Comparison of ENCODE assay signal across 25 cellular contexts in the genomic region with DNA sequence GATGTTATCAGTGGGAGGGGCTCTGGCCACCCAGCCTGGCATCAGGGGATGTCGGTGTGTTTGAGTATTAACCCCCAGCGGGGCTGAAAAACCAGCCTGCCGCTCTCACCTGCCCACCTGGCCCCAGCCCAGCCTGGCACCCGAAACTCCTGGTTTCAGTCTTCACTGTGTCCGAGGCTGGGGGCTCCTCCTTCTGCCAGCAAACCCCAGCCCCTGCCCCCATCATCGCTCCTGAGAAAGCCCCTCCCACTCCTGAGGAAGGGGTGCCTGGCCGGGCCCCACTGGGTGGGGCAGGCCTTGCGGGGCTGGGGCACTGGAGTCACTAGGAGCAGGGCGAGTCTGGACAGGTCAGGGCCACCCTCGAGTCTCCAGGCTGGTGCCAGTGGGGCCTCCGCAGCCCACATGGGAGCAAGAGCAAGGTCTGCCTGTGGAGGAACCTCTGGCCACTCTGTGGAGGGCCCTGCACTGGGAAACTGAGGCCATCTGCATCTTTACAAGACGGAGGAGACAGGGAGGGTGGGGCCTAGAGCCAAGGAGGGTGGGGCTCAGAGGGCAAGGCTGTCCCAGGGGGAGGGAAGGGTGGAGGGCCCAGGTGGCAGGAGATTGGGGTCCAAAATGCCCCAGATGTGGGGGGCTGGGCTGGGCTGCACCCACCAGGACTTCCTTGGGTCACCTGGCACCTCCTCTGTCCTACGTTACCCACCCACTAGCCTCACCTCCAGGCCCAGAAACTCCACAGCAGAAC. TPM values are rescaled to one million over a fixed set of nuclear protein-coding genes. Genes with fewer than 3 reads are reported as not detected.
DNase-seq lines count a peak whose midpoint lies in the region; ATAC-seq, FAIRE-seq and TF ChIP-seq lines count a peak whose summit lies in the region.
"Had no signal": no experiment of that assay in that cellular context is flagged by ENCODE, and none has a peak within 500 bp of the region (broad histone marks: within the 10 kb centered on the region; RNA-seq: fewer than 3 reads in every experiment).

No MANE protein-coding gene starts in this region.

- H3K36me3 Mint-ChIP-seq in brain, result no peaks in the 10 kb centered on the region
- H3K36me3 Mint-ChIP-seq: memory B cell had no signal

- no peak overlapping the region for H3K9ac ChIP-seq in keratinocyte (ENCODE audit: control insufficient read depth, extremely low read depth, insufficient read depth, low read length)

- peak overlapping the region; percentile 32 for H3K4me2 ChIP-seq in keratinocyte (ENCODE audit: control insufficient read depth, extremely low read depth, insufficient read depth, low read depth, low read length)

- H3K36me3 ChIP-seq in HEK293 (ENCODE audit: control insufficient read depth in 2 of 2, insufficient read depth in 1 of 2, low read length in 2 of 2), result no peaks in the 10 kb centered on the region
- no peaks in the 10 kb centered on the region for H3K36me3 ChIP-seq in keratinocyte (ENCODE audit: control insufficient read depth in 2 of 2, extremely low read depth in 1 of 2, insufficient read depth in 2 of 2, low read length in 2 of 2)
- H3K36me3 ChIP-seq: neutrophil, prostate gland, thyroid gland had no signal

- TF ChIP-seq CTCF in HEK293 (tag by site-specific recombination; IDR thresholded peaks at IDR 0.05) (no peak), brain (conservative IDR thresholded peaks at IDR 0.05) (no peak), keratinocyte (optimal IDR thresholded peaks at IDR 0.05 in 1 of 3, IDR thresholded peaks at IDR 0.05 in 1 of 3, conservative IDR thresholded peaks at IDR 0.05 in 1 of 3; ENCODE audit: extremely low read depth in 1 of 3, insufficient read depth in 2 of 3, low read length in 3 of 3) (no peak)

- H3K27me3 Mint-ChIP-seq in brain, result peaks cover 4% of the 10 kb centered on the region

- H3K4me1 Mint-ChIP-seq in brain, result peaks cover 54% of the 10 kb centered on the region
- H3K4me1 Mint-ChIP-seq: activated CD4-positive, alpha-beta T cell treated with anti-CD3 and anti-CD28 coated beads, Interleukin-2, amount 10 ng/mL, durations not matched to agents 24 days and 14 days had no signal

- no peaks in the 10 kb centered on the region for H3K9me3 ChIP-seq in HEK293 (ENCODE audit: control insufficient read depth, insufficient read depth, low read depth, low read length)
- no peaks in the 10 kb centered on the region for H3K9me3 ChIP-seq in keratinocyte (ENCODE audit: control insufficient read depth, low read depth, low read length)
- H3K9me3 ChIP-seq: neutrophil, prostate gland, thyroid gland had no signal

- no peaks in the 10 kb centered on the region for H3K79me2 ChIP-seq in keratinocyte (ENCODE audit: control insufficient read depth, insufficient read depth, low read length)

- POLR2A ChIA-PET in HEK293 (lab: Yijun Ruan, JAX), result no interaction called here

- H3K4me3 Mint-ChIP-seq in brain, result no peak overlapping the region
- H3K4me3 Mint-ChIP-seq: activated CD4-positive, alpha-beta T cell treated with anti-CD3 and anti-CD28 coated beads, Interleukin-2, amount 10 ng/mL, durations not matched to agents 24 days and 14 days; effector memory CD8-positive, alpha-beta T cell; memory B cell; T-helper 2 cell treated with Interferon-gamma antibody and Interleukin-4, amounts not matched to agents 5 μg/mL and 100 μg/mL, for 36 hours had no signal

- dilution Hi-C loops in keratinocyte (cut with MboI; ENCODE audit: extremely low pct_ligation_motif_present, low sequenced_read_pairs), result no loop called here

- H3K27ac Mint-ChIP-seq in brain, result peak overlapping the region in 3 of 5 experiments; percentile 93 to 97 (median 95)
- H3K27ac Mint-ChIP-seq: activated CD4-positive, alpha-beta T cell treated with anti-CD3 and anti-CD28 coated beads, Interleukin-2, amount 10 ng/mL, durations not matched to agents 24 days and 14 days; effector memory CD8-positive, alpha-beta T cell; memory B cell; T-helper 2 cell treated with Interferon-gamma antibody and Interleukin-4, amounts not matched to agents 5 μg/mL and 100 μg/mL, for 36 hours had no signal

- H3K4me1 ChIP-seq in HEK293 (ENCODE audit: control insufficient read depth, insufficient read depth, low read length), result no peaks in the 10 kb centered on the region
- peaks cover 21% of the 10 kb centered on the region for H3K4me1 ChIP-seq in keratinocyte (ENCODE audit: control insufficient read depth, extremely low read depth, insufficient read depth, low read length)
- H3K4me1 ChIP-seq: prostate gland, thyroid gland had no signal

- no peak overlapping the region for H3K27ac ChIP-seq in HEK293 (ENCODE audit: extremely low read depth, low read depth, low read length)
- no peak overlapping the region for H3K27ac ChIP-seq in keratinocyte (ENCODE audit: control insufficient read depth, insufficient read depth, low read length)
- peak overlapping the region; percentile 86 for H3K27ac ChIP-seq in temporal lobe (ENCODE audit: low read depth, low read length)
- H3K27ac ChIP-seq: HL-60, neutrophil, prostate gland, thyroid gland had no signal

- H3K4me3 ChIP-seq in HEK293 (ENCODE audit: low read depth, low read length) (no peak overlapping the region), keratinocyte (ENCODE audit: control insufficient read depth in 2 of 3, extremely low read depth in 1 of 3, insufficient read depth in 2 of 3, low read depth in 1 of 3, low read length in 3 of 3) (no peak overlapping the region)
- H3K4me3 ChIP-seq: prostate gland, thyroid gland had no signal

- H3K9me1 ChIP-seq in keratinocyte (ENCODE audit: control insufficient read depth, extremely low read depth, insufficient read depth, low read length), result peaks cover 2% of the 10 kb centered on the region

- no peaks in the 10 kb centered on the region for H4K20me1 ChIP-seq in keratinocyte (ENCODE audit: control insufficient read depth, extremely low read depth, insufficient read depth, low read length)

- FAIRE-seq in keratinocyte (lab: Jason Lieb, UNC) (peak; percentile 34), GM19239 (lab: Jason Lieb, UNC) (no peak)

- no peak for ATAC-seq in GM21619 (IDR thresholded peaks at IDR 0.05; ENCODE audit: unreplicated experiment)
- ATAC-seq: effector memory CD8-positive, alpha-beta T cell had no signal

- CTCF ChIA-PET in HEK293 (lab: Yijun Ruan, JAX), result interaction anchor here (0.6 kb wide), 1 partner anchor 34 kb away, joined by 5 read pairs; no protein-coding TSS in a partner anchor

- H3K27me3 ChIP-seq in keratinocyte (ENCODE audit: control insufficient read depth, extremely low read depth, insufficient read depth, low read length), result peaks cover 14% of the 10 kb centered on the region
- H3K27me3 ChIP-seq: thyroid gland had no signal

- DNase-seq in keratinocyte (ENCODE audit: low read depth, low spot score) (no peak), HuH-7 (ENCODE audit: low spot score) (no peak), GM19239 (ENCODE audit: insufficient read length, low spot score) (no peak)
- DNase-seq: activated CD4-positive, alpha-beta T cell treated with anti-CD3 and anti-CD28 coated beads, Interleukin-2, amount 10 ng/mL, durations not matched to agents 24 days and 14 days; activated gamma-delta T cell treated with Interleukin-2 at 50 U/mL for 16 hours; activated T-cell treated with anti-CD3 and anti-CD28 coated beads, Interleukin-2, amount 50 U/mL, for 1 hour; effector memory CD8-positive, alpha-beta T cell; foreskin fibroblast; GOT3; Karpas-422; NCI-H1436 treated with DMSO at 0.1 percent for 48 hours; NCI-H2107; NCI-H446 treated with DMSO at 0.1 percent for 48 hours; SHP77; stimulated activated naive CD4-positive, alpha-beta T cell treated with Interleukin-2 at 50 U/mL for 16 hours; thyroid gland had no signal

- H2AFZ ChIP-seq in keratinocyte (ENCODE audit: control insufficient read depth, low read length), result peak overlapping the region; percentile 36

- peaks cover 0 to 17% (median 16%) of the 10 kb centered on the region in 5 experiments for H3K9me3 Mint-ChIP-seq in brain
- H3K9me3 Mint-ChIP-seq: effector memory CD8-positive, alpha-beta T cell had no signal

TF ChIP-seq in HEK293, 187 proteins besides CTCF, POLR2A, EP300 and RAD21:
- TF ChIP-seq ZBTB21 (tag by site-specific recombination; IDR thresholded peaks at IDR 0.05) (no peak), KLF1 (tag by site-specific recombination; IDR thresholded peaks at IDR 0.05) (peak; percentile 73; the same call in 1 of the 2 replicates), GLIS2 (tag by site-specific recombination; IDR thresholded peaks at IDR 0.05) (0 out of 2 replicates have a peak, but pooled peaks have one; percentile 28)

RNA-seq across cellular contexts. Expression of a gene that starts 51.5 kb away (rescaled TPM):
- 12.3 TPM for polyA plus RNA-seq in brain (ENCODE audit: insufficient read depth, low read depth, low replicate concordance)
- polyA plus RNA-seq in keratinocyte, result 6.1 to 10.6 TPM (median 9.2 TPM) in 3 replicates
- 29.9 TPM for polyA plus RNA-seq in keratinocyte (2011; ENCODE audit: low read depth)
- polyA plus RNA-seq in keratinocyte (2011; cell fraction: cytosol; rRNA removed), result 4.8 and 10.2 TPM in 2 replicates
- polyA plus RNA-seq in keratinocyte (2011; cell fraction: nucleus; rRNA removed), result 93.0 and 122 TPM in 2 replicates
- 34.8 and 46.5 TPM in 2 replicates for polyA plus RNA-seq in keratinocyte (2012; ENCODE audit: low replicate concordance)
- polyA minus RNA-seq in keratinocyte, result 34.6 to 70.3 TPM (median 38.1 TPM) in 3 replicates
- polyA minus RNA-seq in keratinocyte (2011; cell fraction: cytosol; rRNA and poly(A)+ RNA removed), result 87.9 TPM
- polyA minus RNA-seq in keratinocyte (2011; cell fraction: nucleus; rRNA and poly(A)+ RNA removed), result 267 and 300 TPM in 2 replicates
- 29.0 TPM for total RNA-seq in temporal lobe
